ENCODE assay signal across 14 cellular contexts in the genomic region with DNA sequence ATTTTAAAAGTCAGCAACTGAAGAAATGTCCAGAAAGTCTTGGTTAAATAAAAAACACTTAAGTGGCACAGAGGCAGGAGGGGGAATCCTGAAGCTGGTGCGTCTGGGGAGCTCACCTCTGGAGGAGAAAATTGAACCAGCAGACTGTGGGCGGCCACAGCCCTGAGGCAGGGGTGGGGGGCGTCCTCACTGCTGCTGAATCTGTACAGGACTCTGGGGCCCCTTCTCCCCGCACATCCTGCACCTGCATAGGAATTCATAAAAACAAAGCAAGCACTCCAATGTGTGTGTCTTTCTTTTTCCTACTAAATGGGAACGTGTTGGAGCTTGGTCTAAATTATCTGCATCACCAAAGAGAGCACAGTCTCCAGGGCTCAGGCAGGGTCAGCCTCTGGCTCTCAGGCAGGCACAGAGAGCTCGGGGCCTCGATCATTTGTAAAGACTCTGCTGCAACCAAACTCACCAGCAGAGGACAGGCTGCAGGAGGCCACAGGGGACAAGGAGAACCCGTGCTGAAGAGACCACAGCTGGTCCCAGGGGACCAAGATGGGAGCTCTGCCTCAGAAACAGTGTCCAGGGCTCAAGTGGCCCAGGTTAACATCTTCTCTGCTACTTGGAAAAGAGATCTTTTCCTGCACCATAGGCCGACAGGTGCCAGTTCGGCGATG.
"Had no signal": no experiment of that assay in that cellular context is flagged by ENCODE, and none has a peak within 500 bp of the region (broad histone marks: within the 10 kb centered on the region; RNA-seq: fewer than 3 reads in every experiment).

No MANE protein-coding gene starts in this region.

- H3K4me1 Mint-ChIP-seq: memory B cell; stimulated activated naive CD8-positive, alpha-beta T cell treated with anti-CD3 and anti-CD28 coated beads, Interleukin-15, amount 100 ng/mL, for 72 hours had no signal

- DNase-seq: activated CD4-positive, alpha-beta T cell treated with anti-CD3 and anti-CD28 coated beads for 4 hours; activated CD8-positive, alpha-beta memory T cell treated with anti-CD3 and anti-CD28 coated beads, Interleukin-2, amount 50 U/mL, for 48 hours; activated CD8-positive, alpha-beta T cell treated with anti-CD3 and anti-CD28 coated beads, Interleukin-2, amount 10 ng/mL, durations not matched to agents 7 days and 5 days; activated naive CD4-positive, alpha-beta T cell treated with Interleukin-2 at 50 U/mL for 16 hours; effector memory CD4-positive, alpha-beta T cell; gastrocnemius medialis; heart right ventricle; islet precursor cell; stimulated activated CD4-positive, alpha-beta T cell treated with anti-CD3 and anti-CD28 coated beads, Interleukin-15, amount 100 ng/mL, for 24 hours; stimulated activated CD4-positive, alpha-beta T cell treated with anti-CD3 and anti-CD28 coated beads, Interleukin-4, amount 100 ng/mL, for 24 hours; stimulated activated naive CD8-positive, alpha-beta T cell treated with anti-CD3 and anti-CD28 coated beads, Interleukin-15, amount 100 ng/mL, for 72 hours had no signal

- H3K27me3 Mint-ChIP-seq: memory B cell; stimulated activated naive CD8-positive, alpha-beta T cell treated with anti-CD3 and anti-CD28 coated beads, Interleukin-15, amount 100 ng/mL, for 72 hours had no signal

- H3K4me3 Mint-ChIP-seq: activated CD8-positive, alpha-beta T cell treated with anti-CD3 and anti-CD28 coated beads, Interleukin-2, amount 10 ng/mL, durations not matched to agents 7 days and 5 days; activated T-helper 1 cell treated with anti-CD3 and anti-CD28 coated beads, Interleukin-12 subunit alpha, Interleukin-12 subunit beta, Interleukin-2, Interleukin-4 antibody, amounts not matched to agents 30 ng/mL and 10 ng/mL and 1 ng/mL, durations not matched to agents 14 hours and 24 hours and 36 hours; memory B cell; stimulated activated naive CD8-positive, alpha-beta T cell treated with anti-CD3 and anti-CD28 coated beads, Interleukin-15, amount 100 ng/mL, for 72 hours had no signal

- ATAC-seq: activated CD8-positive, alpha-beta T cell treated with anti-CD3 and anti-CD28 coated beads, Interleukin-2, amount 10 ng/mL, durations not matched to agents 7 days and 5 days; gastrocnemius medialis; left lobe of liver; stimulated activated naive CD8-positive, alpha-beta T cell treated with anti-CD3 and anti-CD28 coated beads, Interleukin-15, amount 100 ng/mL, for 72 hours had no signal

- H3K27ac Mint-ChIP-seq: activated CD8-positive, alpha-beta T cell treated with anti-CD3 and anti-CD28 coated beads, Interleukin-2, amount 10 ng/mL, durations not matched to agents 7 days and 5 days; activated T-helper 1 cell treated with anti-CD3 and anti-CD28 coated beads, Interleukin-12 subunit alpha, Interleukin-12 subunit beta, Interleukin-2, Interleukin-4 antibody, amounts not matched to agents 30 ng/mL and 10 ng/mL and 1 ng/mL, durations not matched to agents 14 hours and 24 hours and 36 hours; memory B cell; stimulated activated naive CD8-positive, alpha-beta T cell treated with anti-CD3 and anti-CD28 coated beads, Interleukin-15, amount 100 ng/mL, for 72 hours had no signal
